Comparison of ENCODE assay signal across 8 cellular contexts in the genomic region with DNA sequence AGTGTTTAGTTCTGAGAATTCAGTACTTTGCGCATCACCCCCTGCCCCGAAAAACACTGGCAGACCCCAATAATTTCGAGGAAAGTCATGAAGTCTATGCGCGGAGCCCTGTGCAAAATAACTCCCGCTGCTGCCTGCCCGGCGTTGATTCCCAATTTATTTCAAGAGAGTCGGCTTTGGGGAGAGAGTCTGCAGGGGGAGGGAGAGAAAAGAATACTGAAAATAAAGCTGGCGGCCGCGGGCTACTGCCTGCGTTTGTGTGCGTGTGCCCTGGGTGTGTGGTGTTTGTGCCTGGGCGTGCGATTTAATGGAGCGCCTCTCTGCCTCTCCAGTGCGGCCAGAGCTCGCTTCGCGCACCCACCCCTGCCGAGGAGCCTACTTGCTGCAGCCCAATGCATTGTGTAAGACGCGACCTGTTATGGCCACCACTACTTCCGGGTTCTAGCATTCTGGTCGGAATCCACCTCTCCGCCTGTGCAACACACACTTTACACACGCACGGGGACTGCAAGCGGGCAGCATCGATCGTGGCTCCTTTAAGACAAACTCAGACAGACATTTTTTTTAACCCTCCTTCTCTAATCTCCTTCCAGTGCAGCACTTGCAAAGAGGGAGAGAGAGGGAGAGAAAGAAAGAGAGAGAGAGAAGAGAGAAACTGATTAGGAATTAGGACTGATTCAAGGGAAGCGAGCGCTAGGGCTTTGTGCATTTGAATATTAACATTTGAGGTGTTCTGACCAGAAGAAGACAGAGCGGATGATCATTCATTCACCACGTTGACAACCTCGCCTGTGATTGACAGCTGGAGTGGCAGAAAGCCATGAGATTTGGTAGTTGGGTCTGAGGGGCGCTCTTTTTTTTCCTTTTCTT. TPM values are rescaled to one million over a fixed set of nuclear protein-coding genes. Genes with fewer than 3 reads are reported as not detected.
A peak's percentile ranks its signal among the peaks of the same experiment; 100 is the strongest.
DNase-seq lines count a peak whose midpoint lies in the region; ATAC-seq and TF ChIP-seq lines count a peak whose summit lies in the region.

Gene MEIS1, plus strand, starts transcription at position 447 of the 870 bp plus-strand sequence. CDS start 732 bp downstream, outside the sequence.

- peak within 1 kb of the TSS; percentile 72 for H3K4me2 ChIP-seq in BLaER1

- peak within 1 kb of the TSS; percentile 48 for H3K4me3 Mint-ChIP-seq in activated T-helper 17 cell treated with anti-CD3 and anti-CD28 coated beads, Interleukin-2, amount 50 U/mL, for 72 hours
- peak within 1 kb of the TSS; percentile 66 to 88 (median 80) for H3K4me3 Mint-ChIP-seq in naive thymus-derived CD4-positive, alpha-beta T cell

- CTCF ChIA-PET in naive thymus-derived CD4-positive, alpha-beta T cell (lab: Charles Lee): no interaction called here

- H3K4me1 ChIP-seq in BLaER1: peaks cover 22% of the 10 kb centered on the region
- H3K4me1 ChIP-seq in foreskin keratinocyte: no peaks in the 10 kb centered on the region
- H3K4me1 ChIP-seq in naive thymus-derived CD4-positive, alpha-beta T cell (ENCODE audit: control insufficient read depth in 2 of 2, insufficient read depth in 2 of 2, low read length in 2 of 2): peaks cover 0 to 4% of the 10 kb centered on the region in 2 donors
- no peaks in the 10 kb centered on the region for H3K4me1 ChIP-seq in aorta (ENCODE audit: control insufficient read depth in 1 of 2, insufficient read depth in 2 of 2, low read length in 2 of 2)

- H3K36me3 ChIP-seq in BLaER1 (no peaks in the 10 kb centered on the region), aorta (ENCODE audit: control insufficient read depth in 1 of 2, insufficient read depth in 2 of 2, low read length in 1 of 2) (no peaks in the 10 kb centered on the region)
- no peaks in the 10 kb centered on the region for H3K36me3 ChIP-seq in naive thymus-derived CD4-positive, alpha-beta T cell (ENCODE audit: control insufficient read depth in 2 of 3, insufficient read depth in 3 of 3, low read length in 3 of 3)

- POLR2A ChIA-PET in naive thymus-derived CD4-positive, alpha-beta T cell (lab: Charles Lee): no interaction called here

- no peaks in the 10 kb centered on the region for H3K9me3 Mint-ChIP-seq in activated T-helper 17 cell treated with anti-CD3 and anti-CD28 coated beads, Interleukin-2, amount 50 U/mL, for 72 hours
- H3K9me3 Mint-ChIP-seq in naive thymus-derived CD4-positive, alpha-beta T cell: peaks cover 0 to 3% (median 0%) of the 10 kb centered on the region in 11 donors

- 0% methylated on average over 38 of the region's 38 CpGs for WGBS in aorta, 2 donors

- H3K9me3 ChIP-seq in BLaER1: peaks cover 13% of the 10 kb centered on the region; the same call in 1 of the 2 replicates
- H3K9me3 ChIP-seq in naive thymus-derived CD4-positive, alpha-beta T cell (ENCODE audit: control insufficient read depth in 2 of 3, low read length in 3 of 3): no peaks in the 10 kb centered on the region
- no peaks in the 10 kb centered on the region for H3K9me3 ChIP-seq in aorta (ENCODE audit: control insufficient read depth, low read length)

- peaks cover 70% of the 10 kb centered on the region for H3K27me3 Mint-ChIP-seq in activated T-helper 17 cell treated with anti-CD3 and anti-CD28 coated beads, Interleukin-2, amount 50 U/mL, for 72 hours
- H3K27me3 Mint-ChIP-seq in naive thymus-derived CD4-positive, alpha-beta T cell: peaks cover 76 to 91% (median 87%) of the 10 kb centered on the region in 5 donors

- H3K27ac Mint-ChIP-seq in activated T-helper 17 cell treated with anti-CD3 and anti-CD28 coated beads, Interleukin-2, amount 50 U/mL, for 72 hours: no peak within 1 kb of the TSS
- peak within 1 kb of the TSS in 2 of 9 donors; percentile 32 to 36 for H3K27ac Mint-ChIP-seq in naive thymus-derived CD4-positive, alpha-beta T cell

- no peaks in the 10 kb centered on the region for H3K36me3 Mint-ChIP-seq in activated T-helper 17 cell treated with anti-CD3 and anti-CD28 coated beads, Interleukin-2, amount 50 U/mL, for 72 hours (ENCODE audit: low read depth)
- peaks cover 0 to 4% (median 0%) of the 10 kb centered on the region in 5 donors for H3K36me3 Mint-ChIP-seq in naive thymus-derived CD4-positive, alpha-beta T cell

- H3K27ac ChIP-seq in BLaER1: no peak within 1 kb of the TSS
- peak within 1 kb of the TSS; percentile 73 for H3K27ac ChIP-seq in foreskin keratinocyte
- no peak within 1 kb of the TSS for H3K27ac ChIP-seq in naive thymus-derived CD4-positive, alpha-beta T cell (ENCODE audit: low read depth, low read length)
- H3K27ac ChIP-seq in aorta (ENCODE audit: low read depth in 1 of 2, low read length in 2 of 2): peak within 1 kb of the TSS; percentile 64 to 87

- intact Hi-C loops in naive thymus-derived CD4-positive, alpha-beta T cell (cut with micrococcal nuclease): loop anchor here in 1 of 2 donors (2.0 kb wide), 1 partner anchor 142 kb away; no protein-coding TSS in a partner anchor
- intact Hi-C loops in aorta (cut with DNase I): loop anchor here (1.0 to 10.0 kb wide), 7 partner anchors 140 to 1600 kb away; no protein-coding TSS in a partner anchor

- peaks cover 74% of the 10 kb centered on the region for H4K20me1 ChIP-seq in BLaER1

- DNase-seq in NCI-H345 (lab: John Stamatoyannopoulos, UW): peak; percentile 95
- peak; percentile 94 to 96 for DNase-seq in foreskin keratinocyte
- DNase-seq in naive thymus-derived CD4-positive, alpha-beta T cell: peak in 1 of 9 donors; percentile 0
- DNase-seq in aorta: peak; percentile 93 to 94

- H3K4me1 Mint-ChIP-seq in activated T-helper 17 cell treated with anti-CD3 and anti-CD28 coated beads, Interleukin-2, amount 50 U/mL, for 72 hours: peaks cover 8% of the 10 kb centered on the region
- peaks cover 22 to 47% (median 37%) of the 10 kb centered on the region in 7 donors for H3K4me1 Mint-ChIP-seq in naive thymus-derived CD4-positive, alpha-beta T cell

- ATAC-seq in GM18873 (IDR thresholded peaks at IDR 0.05; ENCODE audit: low FRiP score, unreplicated experiment) (peak; percentile 71), HG03342 (IDR thresholded peaks at IDR 0.05; ENCODE audit: unreplicated experiment) (peak; percentile 63), foreskin keratinocyte (peak; percentile 77), aorta (ENCODE audit: low FRiP score) (peak; percentile 93)
- peak; percentile 53 for ATAC-seq in activated T-helper 17 cell treated with anti-CD3 and anti-CD28 coated beads, Interleukin-2, amount 50 U/mL, for 72 hours (replicated peaks)
- ATAC-seq in naive thymus-derived CD4-positive, alpha-beta T cell: peak; percentile 73

- H3K27me3 ChIP-seq in BLaER1 (peaks cover 99% of the 10 kb centered on the region), foreskin keratinocyte (no peaks in the 10 kb centered on the region), aorta (ENCODE audit: control insufficient read depth in 1 of 2, insufficient read depth in 2 of 2, low read length in 1 of 2) (no peaks in the 10 kb centered on the region)
- H3K27me3 ChIP-seq in naive thymus-derived CD4-positive, alpha-beta T cell (ENCODE audit: control insufficient read depth in 2 of 2, insufficient read depth in 2 of 2, low read length in 2 of 2): peaks cover 0 to 10% of the 10 kb centered on the region in 2 donors

- TF ChIP-seq CTCF in foreskin keratinocyte (conservative IDR thresholded peaks at IDR 0.05): no peak

- H3K4me3 ChIP-seq in BLaER1: peak within 1 kb of the TSS; percentile 57
- H3K4me3 ChIP-seq in naive thymus-derived CD4-positive, alpha-beta T cell (ENCODE audit: low read length): peak within 1 kb of the TSS; percentile 20
- peak within 1 kb of the TSS; percentile 91 to 95 for H3K4me3 ChIP-seq in aorta (ENCODE audit: low read length in 2 of 2)

- H3K9ac ChIP-seq in BLaER1: no peak within 1 kb of the TSS

RNA-seq across cellular contexts. Expression of gene MEIS1, which starts in this region (rescaled TPM):
- not detected for total RNA-seq in activated T-helper 17 cell treated with anti-CD3 and anti-CD28 coated beads, Interleukin-2, amount 50 U/mL, for 72 hours
- 9.0 and 9.2 TPM in 2 replicates for total RNA-seq in foreskin keratinocyte
- polyA plus RNA-seq in foreskin keratinocyte: 3.2 and 5.0 TPM in 2 replicates
- 1 to 10 TPM in 1 of 5 experiments, under 1 TPM in 2, not detected in 2; 0.05 to 5.6 (median 0.56) TPM for total RNA-seq in naive thymus-derived CD4-positive, alpha-beta T cell
- not detected for polyA plus RNA-seq in naive thymus-derived CD4-positive, alpha-beta T cell
- 10 to 100 TPM; 35.4 to 76.6 TPM for total RNA-seq in aorta
- polyA plus RNA-seq in aorta: 10 to 100 TPM in 1 of 2 donors, 1 to 10 TPM in 1; 7.6 to 31.5 TPM

Comparison
In these comparisons a context has a peak if more than half of its experiments do, and no peak if none do; other contexts are left out.
1. Peak in ATAC-seq in activated T-helper 17 cell treated with anti-CD3 and anti-CD28 coated beads, Interleukin-2, amount 50 U/mL, for 72 hours; RNA of the gene not detected or under 1 TPM.
2. H3K27ac ChIP-seq: peak in foreskin keratinocyte (single experiment) and aorta (2 of 2); none in BLaER1 (single experiment) and naive thymus-derived CD4-positive, alpha-beta T cell (single experiment).
3. H3K4me3 ChIP-seq: peak in every context shown above with its lines; median percentile 93 in aorta; 57 in BLaER1; 20 in naive thymus-derived CD4-positive, alpha-beta T cell.
4. Peak in every context shown above with its lines, with median percentiles within 50 percentile points of each other: ATAC-seq.